Comparison of ENCODE assay signal across 18 cellular contexts in the genomic region with DNA sequence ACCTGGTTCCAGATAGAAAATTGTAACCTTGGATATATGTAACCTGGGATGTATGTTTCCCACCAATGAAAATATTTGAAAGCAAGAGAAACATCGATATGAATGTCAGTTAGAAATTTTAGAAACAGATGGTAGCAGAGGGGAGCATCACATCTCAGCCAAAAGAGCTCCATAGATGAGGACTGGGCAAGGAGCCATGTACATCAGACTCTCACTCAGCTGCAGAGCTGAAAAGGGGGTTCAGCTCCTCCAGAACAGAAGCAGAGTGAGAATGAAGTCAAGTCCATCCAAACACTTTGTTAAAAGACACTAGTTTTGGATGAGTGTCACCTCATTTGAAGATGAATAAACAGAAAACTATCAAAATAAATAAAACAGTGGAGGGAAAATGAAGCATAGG.
"Had no signal": no experiment of that assay in that cellular context is flagged by ENCODE, and none has a peak within 500 bp of the region (broad histone marks: within the 10 kb centered on the region; RNA-seq: fewer than 3 reads in every experiment).

No MANE protein-coding gene starts in this region.

- H3K36me3 ChIP-seq: ascending aorta, esophagus squamous epithelium, lower lobe of right lung, right lobe of liver, upper lobe of left lung, WERI-Rb-1 had no signal

- H3K9me3 ChIP-seq: esophagus squamous epithelium, lower lobe of right lung, right lobe of liver, upper lobe of left lung had no signal

- H3K4me1 Mint-ChIP-seq: activated CD4-positive, alpha-beta T cell treated with anti-CD3 and anti-CD28 coated beads for 36 hours; activated CD8-positive, alpha-beta memory T cell treated with anti-CD3 and anti-CD28 coated beads, Interleukin-2, amount 10 ng/mL, durations not matched to agents 7 days and 5 days; activated naive CD4-positive, alpha-beta T cell treated with anti-CD3 and anti-CD28 coated beads, Interleukin-2, amount 10 ng/mL, durations not matched to agents 7 days and 5 days; mesothelial cell of epicardium had no signal

- H3K4me1 ChIP-seq: esophagus squamous epithelium, upper lobe of left lung had no signal

- H3K27ac ChIP-seq: ascending aorta, dorsolateral prefrontal cortex, esophagus squamous epithelium, lower lobe of right lung, right lobe of liver, WERI-Rb-1 had no signal

- H3K27me3 ChIP-seq: ascending aorta, esophagus squamous epithelium, right lobe of liver, upper lobe of left lung had no signal

- H3K27me3 Mint-ChIP-seq: activated CD8-positive, alpha-beta memory T cell treated with anti-CD3 and anti-CD28 coated beads, Interleukin-2, amount 10 ng/mL, durations not matched to agents 7 days and 5 days; activated naive CD4-positive, alpha-beta T cell treated with anti-CD3 and anti-CD28 coated beads, Interleukin-2, amount 10 ng/mL, durations not matched to agents 7 days and 5 days had no signal

- DNase-seq: activated CD4-positive, alpha-beta memory T cell treated with anti-CD3 and anti-CD28 coated beads for 36 hours; activated CD4-positive, alpha-beta T cell treated with anti-CD3 and anti-CD28 coated beads for 36 hours; activated CD8-positive, alpha-beta memory T cell treated with anti-CD3 and anti-CD28 coated beads, Interleukin-2, amount 10 ng/mL, durations not matched to agents 7 days and 5 days; activated naive CD4-positive, alpha-beta T cell treated with anti-CD3 and anti-CD28 coated beads, Interleukin-2, amount 10 ng/mL, durations not matched to agents 7 days and 5 days; activated T-cell treated with anti-CD3 and anti-CD28 coated beads, Interleukin-2, amount 50 U/mL, for 24 hours; esophagus squamous epithelium; foreskin fibroblast; left cardiac atrium; lower lobe of right lung; right lobe of liver; upper lobe of left lung; WERI-Rb-1 had no signal

- H3K4me2 ChIP-seq: smooth muscle cell had no signal

- H3K36me3 Mint-ChIP-seq: activated CD4-positive, alpha-beta memory T cell treated with anti-CD3 and anti-CD28 coated beads for 36 hours; activated CD8-positive, alpha-beta memory T cell treated with anti-CD3 and anti-CD28 coated beads, Interleukin-2, amount 10 ng/mL, durations not matched to agents 7 days and 5 days; activated naive CD4-positive, alpha-beta T cell treated with anti-CD3 and anti-CD28 coated beads, Interleukin-2, amount 10 ng/mL, durations not matched to agents 7 days and 5 days had no signal

- ATAC-seq: activated CD4-positive, alpha-beta T cell treated with anti-CD3 and anti-CD28 coated beads for 36 hours; activated CD8-positive, alpha-beta memory T cell treated with anti-CD3 and anti-CD28 coated beads, Interleukin-2, amount 10 ng/mL, durations not matched to agents 7 days and 5 days; left cardiac atrium; lower lobe of right lung; right lobe of liver had no signal

- H3K9me3 Mint-ChIP-seq: activated naive CD4-positive, alpha-beta T cell treated with anti-CD3 and anti-CD28 coated beads, Interleukin-2, amount 10 ng/mL, durations not matched to agents 7 days and 5 days; activated T-cell treated with anti-CD3 and anti-CD28 coated beads, Interleukin-2, amount 50 U/mL, for 24 hours; T-helper 1 cell treated with Interleukin-12 subunit alpha and Interleukin-12 subunit beta and Interleukin-4 antibody, amounts not matched to agents 30 μg/mL and 1 μg/mL, for 36 hours had no signal

- H3K4me3 ChIP-seq: ascending aorta, dorsolateral prefrontal cortex, esophagus squamous epithelium, lower lobe of right lung, right lobe of liver, smooth muscle cell, upper lobe of left lung had no signal

- H3K4me3 Mint-ChIP-seq: activated CD4-positive, alpha-beta memory T cell treated with anti-CD3 and anti-CD28 coated beads for 36 hours; activated CD4-positive, alpha-beta T cell treated with anti-CD3 and anti-CD28 coated beads for 36 hours; activated CD8-positive, alpha-beta memory T cell treated with anti-CD3 and anti-CD28 coated beads, Interleukin-2, amount 10 ng/mL, durations not matched to agents 7 days and 5 days; activated naive CD4-positive, alpha-beta T cell treated with anti-CD3 and anti-CD28 coated beads, Interleukin-2, amount 10 ng/mL, durations not matched to agents 7 days and 5 days; activated T-cell treated with anti-CD3 and anti-CD28 coated beads, Interleukin-2, amount 50 U/mL, for 24 hours; mesothelial cell of epicardium; stimulated activated naive CD8-positive, alpha-beta T cell treated with anti-CD3 and anti-CD28 coated beads, Interleukin-15, Interleukin-2, amounts not matched to agents 100 ng/mL and 50 ng/mL, for 24 hours; T-helper 1 cell treated with Interleukin-12 subunit alpha and Interleukin-12 subunit beta and Interleukin-4 antibody, amounts not matched to agents 30 μg/mL and 1 μg/mL, for 36 hours had no signal

- H3K27ac Mint-ChIP-seq: activated CD4-positive, alpha-beta memory T cell treated with anti-CD3 and anti-CD28 coated beads for 36 hours; activated CD4-positive, alpha-beta T cell treated with anti-CD3 and anti-CD28 coated beads for 36 hours; activated CD8-positive, alpha-beta memory T cell treated with anti-CD3 and anti-CD28 coated beads, Interleukin-2, amount 10 ng/mL, durations not matched to agents 7 days and 5 days; activated naive CD4-positive, alpha-beta T cell treated with anti-CD3 and anti-CD28 coated beads, Interleukin-2, amount 10 ng/mL, durations not matched to agents 7 days and 5 days; activated T-cell treated with anti-CD3 and anti-CD28 coated beads, Interleukin-2, amount 50 U/mL, for 24 hours; mesothelial cell of epicardium; stimulated activated naive CD8-positive, alpha-beta T cell treated with anti-CD3 and anti-CD28 coated beads, Interleukin-15, Interleukin-2, amounts not matched to agents 100 ng/mL and 50 ng/mL, for 24 hours; T-helper 1 cell treated with Interleukin-12 subunit alpha and Interleukin-12 subunit beta and Interleukin-4 antibody, amounts not matched to agents 30 μg/mL and 1 μg/mL, for 36 hours had no signal
